In genomic region chr13:40389081-40389641, GRCh38 we compare ENCODE assay signal across 8 cellular contexts.
DNase-seq lines count a peak whose midpoint lies in the region; ATAC-seq and TF ChIP-seq lines count a peak whose summit lies in the region.

No MANE protein-coding gene starts in this region.

- H3K23ac ChIP-seq in mesenchymal stem cell (ENCODE audit: low read length in 2 of 2) = no peak overlapping the region

- no peak overlapping the region for H3K18ac ChIP-seq in mesenchymal stem cell (ENCODE audit: low read depth in 1 of 2, low read length in 2 of 2)

- peak overlapping the region; percentile 9 for H3K4me3 ChIP-seq in mononuclear cell (ENCODE audit: low read length)
- H3K4me3 ChIP-seq in mesenchymal stem cell (ENCODE audit: insufficient read depth in 1 of 2, low read depth in 1 of 2, low read length in 2 of 2) = no peak overlapping the region

- no peak overlapping the region for H4K8ac ChIP-seq in mesenchymal stem cell (ENCODE audit: low read length)

- H3K4me2 ChIP-seq in mesenchymal stem cell (ENCODE audit: low read length, poor library complexity, severe bottlenecking) = no peak overlapping the region

- no peak overlapping the region for H2BK120ac ChIP-seq in mesenchymal stem cell (ENCODE audit: low read depth, low read length)

- no peak overlapping the region for H3K9ac ChIP-seq in mesenchymal stem cell (ENCODE audit: low read length)

- ATAC-seq in GM18873 (IDR thresholded peaks at IDR 0.05; ENCODE audit: low FRiP score, unreplicated experiment) (peak; percentile 22), HG02973 (IDR thresholded peaks at IDR 0.05; ENCODE audit: unreplicated experiment) (peak; percentile 62), omental fat pad (ENCODE audit: low FRiP score) (no peak)

- H3K79me1 ChIP-seq in mesenchymal stem cell (replicated peaks; ENCODE audit: low read length, poor library complexity, severe bottlenecking) = no peaks in the 10 kb centered on the region

- H4K91ac ChIP-seq in mesenchymal stem cell (ENCODE audit: low read length) = no peak overlapping the region

- WGBS in mesenchymal stem cell = 81% methylated on average over 10 of the region's 10 CpGs

- no peak overlapping the region for H3K27ac ChIP-seq in mesenchymal stem cell (ENCODE audit: low read length, poor library complexity, severe bottlenecking)

- H3K4me1 ChIP-seq in mononuclear cell (ENCODE audit: insufficient read depth, low read length) (peaks cover 27% of the 10 kb centered on the region), mesenchymal stem cell (ENCODE audit: control insufficient read depth, insufficient read depth, low read depth, low read length) (peaks cover 4% of the 10 kb centered on the region)

- H2BK15ac ChIP-seq in mesenchymal stem cell (ENCODE audit: low read depth, poor library complexity, severe bottlenecking) = no peak overlapping the region

- peak; percentile 34 for DNase-seq in activated CD4-positive, alpha-beta T cell treated with anti-CD3 and anti-CD28 coated beads, Interleukin-2, amount 50 U/mL, for 1 hour
- DNase-seq in omental fat pad (ENCODE audit: low spot score) (no peak), SW480 (ENCODE audit: low spot score) (no peak), mesenchymal stem cell (no peak), NCI-H510A (lab: John Stamatoyannopoulos, UW) (no peak)

- no peak overlapping the region for H3K14ac ChIP-seq in mesenchymal stem cell (ENCODE audit: low read length in 2 of 2)

- H3K9me3 ChIP-seq in mononuclear cell (ENCODE audit: low read depth, low read length) (no peaks in the 10 kb centered on the region), mesenchymal stem cell (ENCODE audit: control insufficient read depth, low read length) (no peaks in the 10 kb centered on the region)

- H3K27me3 ChIP-seq in mononuclear cell (ENCODE audit: insufficient read depth, low read length) (no peaks in the 10 kb centered on the region), mesenchymal stem cell (ENCODE audit: control insufficient read depth in 1 of 2, insufficient read depth in 1 of 2, low read length in 2 of 2) (peaks cover 0 to 3% of the 10 kb centered on the region in 2 experiments)

- H2BK5ac ChIP-seq in mesenchymal stem cell (ENCODE audit: low read depth, low read length, poor library complexity, severe bottlenecking) = no peak overlapping the region

- no peak for TF ChIP-seq CTCF in omental fat pad (IDR thresholded peaks at IDR 0.05)

- H2AK5ac ChIP-seq in mesenchymal stem cell (ENCODE audit: low read length, severe bottlenecking) = no peak overlapping the region

- H2AFZ ChIP-seq in mesenchymal stem cell (ENCODE audit: low read depth, low read length) = no peak overlapping the region

- H2BK12ac ChIP-seq in mesenchymal stem cell (ENCODE audit: low read length in 2 of 2) = no peak overlapping the region

- no peaks in the 10 kb centered on the region for H3K36me3 ChIP-seq in mesenchymal stem cell (ENCODE audit: control insufficient read depth in 1 of 2, insufficient read depth in 2 of 2, low read depth in 1 of 2, low read length in 2 of 2)

- no peak overlapping the region for H3K4ac ChIP-seq in mesenchymal stem cell (ENCODE audit: low read depth in 1 of 2, low read length in 2 of 2)
